1 cellular context compared by ENCODE assay signal in genomic region chr7:32501522-32501921, GRCh38.
TF ChIP-seq lines count a peak whose summit lies in the region.

No MANE protein-coding gene starts in this region.

TF ChIP-seq in SK-N-SH, 30 proteins besides CTCF, POLR2A, EP300 and RAD21 (continued from another document):
- TF ChIP-seq IRF3 (IDR thresholded peaks at IDR 0.05; ENCODE audit: low read depth, low read length), result no peak
- TF ChIP-seq RFX5 (IDR thresholded peaks at IDR 0.05; ENCODE audit: low read length), result no peak
- TF ChIP-seq YY1 (IDR thresholded peaks at IDR 0.05; ENCODE audit: low read depth), result no peak
- TF ChIP-seq MAX (IDR thresholded peaks at IDR 0.05; ENCODE audit: low read depth), result 0 out of 2 replicates have a peak, but pooled peaks have one; percentile 17
